In genomic region chr2:216733046-216733445, GRCh38 we compare ENCODE assay signal across 21 cellular contexts. TPM values are rescaled to one million over a fixed set of nuclear protein-coding genes. Genes with fewer than 3 reads are reported as not detected.
"Had no signal": no experiment of that assay in that cellular context is flagged by ENCODE, and none has a peak within 500 bp of the region (broad histone marks: within the 10 kb centered on the region; RNA-seq: fewer than 3 reads in every experiment).

No MANE protein-coding gene starts in this region.

- H3K9me3 ChIP-seq: esophagus muscularis mucosa, gastrocnemius medialis, heart right ventricle, neutrophil, suprapubic skin, thyroid gland had no signal

- H3K36me3 ChIP-seq: esophagus muscularis mucosa, gastrocnemius medialis, heart right ventricle, neutrophil, suprapubic skin, thyroid gland had no signal

- H3K27ac ChIP-seq: dorsolateral prefrontal cortex, epithelial cell of prostate, esophagus muscularis mucosa, neutrophil, suprapubic skin, thyroid gland had no signal

- H3K27ac Mint-ChIP-seq: immature natural killer cell, mesothelial cell of epicardium, type B pancreatic cell had no signal

- H3K4me1 ChIP-seq: thyroid gland had no signal

- H3K4me1 Mint-ChIP-seq: central memory CD8-positive, alpha-beta T cell; immature natural killer cell had no signal

- H3K4me3 ChIP-seq: dorsolateral prefrontal cortex, esophagus muscularis mucosa, gastrocnemius medialis, heart right ventricle, suprapubic skin, thyroid gland had no signal

- H3K36me3 Mint-ChIP-seq: immature natural killer cell, mesothelial cell of epicardium, type B pancreatic cell had no signal

- H3K9me3 Mint-ChIP-seq: central memory CD8-positive, alpha-beta T cell; immature natural killer cell; mesothelial cell of epicardium had no signal

- H3K27me3 ChIP-seq: esophagus muscularis mucosa, gastrocnemius medialis, heart right ventricle, suprapubic skin, thyroid gland had no signal

- DNase-seq: cortex of kidney; dorsolateral prefrontal cortex; effector memory CD4-positive, alpha-beta T cell; gastrocnemius medialis; heart right ventricle; immature natural killer cell; kidney; left colon; posterior cingulate gyrus; small intestine; stimulated activated CD4-positive, alpha-beta T cell treated with anti-CD3 and anti-CD28 coated beads, Interleukin-2, amount 100 ng/mL, for 48 hours; stimulated activated naive CD4-positive, alpha-beta T cell treated with Interleukin-2 at 50 U/mL for 16 hours; thyroid gland had no signal

- H3K4me3 Mint-ChIP-seq: central memory CD8-positive, alpha-beta T cell; immature natural killer cell; mesothelial cell of epicardium; type B pancreatic cell had no signal

- ATAC-seq: gastrocnemius medialis, left colon, sciatic nerve had no signal

RNA-seq across cellular contexts. Expression of gene IGFBP5, which starts 37.7 kb away (rescaled TPM):
- polyA plus RNA-seq: immature natural killer cell had no signal
